ENCODE assay signal across 19 cellular contexts in the genomic region with DNA sequence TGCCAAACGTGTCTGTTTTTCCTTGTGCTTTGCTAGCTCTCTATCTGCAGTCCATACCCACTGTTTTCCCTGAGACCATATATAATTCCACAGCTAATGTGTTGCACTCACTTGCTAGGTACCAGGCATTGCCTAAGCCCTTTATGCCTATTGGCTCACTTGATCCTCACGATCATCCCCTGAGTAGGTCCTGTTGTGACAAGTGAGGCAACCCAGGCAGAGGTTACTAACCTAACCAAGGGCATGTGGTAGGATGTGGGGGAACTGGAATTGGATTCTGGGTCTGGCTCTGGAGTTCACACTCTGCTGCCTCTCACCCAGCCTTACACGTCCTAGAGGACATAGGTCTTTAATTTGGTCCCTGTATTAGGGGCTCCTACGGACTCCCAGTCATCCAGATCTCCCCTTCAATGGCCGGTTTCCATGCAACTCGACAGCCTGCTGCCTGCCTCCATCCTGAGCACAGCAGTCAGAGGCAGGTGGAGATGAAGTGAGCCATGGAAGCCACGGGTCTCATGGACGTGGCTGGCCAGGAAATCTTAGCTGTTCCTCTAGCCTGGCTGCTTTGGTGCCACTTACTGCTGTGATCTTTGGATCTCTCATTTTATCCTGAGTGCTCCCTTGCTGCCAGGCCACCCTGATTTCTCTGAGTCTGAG. TPM values are rescaled to one million over a fixed set of nuclear protein-coding genes. Genes with fewer than 3 reads are reported as not detected.
DNase-seq lines count a peak whose midpoint lies in the region; ATAC-seq, FAIRE-seq and TF ChIP-seq lines count a peak whose summit lies in the region.
"Had no signal": no experiment of that assay in that cellular context is flagged by ENCODE, and none has a peak within 500 bp of the region (broad histone marks: within the 10 kb centered on the region; RNA-seq: fewer than 3 reads in every experiment).

No MANE protein-coding gene starts in this region.

- ATAC-seq in A549: no peak
- no peak for ATAC-seq in RWPE2 (ENCODE audit: low read depth)
- ATAC-seq in esophagus mucosa: peak; percentile 15
- ATAC-seq in activated naive CD8-positive, alpha-beta T cell treated with anti-CD3 and anti-CD28 coated beads, Interleukin-2, amount 50 U/mL, for 24 hours: no peak
- ATAC-seq: T-cell had no signal

- no peak overlapping the region for H2AFZ ChIP-seq in neural progenitor cell (replicated peaks)
- no peak overlapping the region for H2AFZ ChIP-seq in MM.1S (ENCODE audit: low read length)

- H3K9me2 ChIP-seq in MM.1S (replicated peaks; ENCODE audit: insufficient read depth, low read length): no peaks in the 10 kb centered on the region

- H3K4me1 ChIP-seq in A549: peaks cover 35% of the 10 kb centered on the region
- peaks cover 39% of the 10 kb centered on the region for H3K4me1 ChIP-seq in RWPE2 (ENCODE audit: insufficient read depth, poor library complexity, severe bottlenecking)
- peaks cover 28% of the 10 kb centered on the region for H3K4me1 ChIP-seq in neural progenitor cell
- H3K4me1 ChIP-seq in MM.1S (ENCODE audit: low read length): no peaks in the 10 kb centered on the region

- peaks cover 44% of the 10 kb centered on the region for H3K4me1 Mint-ChIP-seq in neural progenitor cell
- no peaks in the 10 kb centered on the region for H3K4me1 Mint-ChIP-seq in activated naive CD8-positive, alpha-beta T cell treated with anti-CD3 and anti-CD28 coated beads, Interleukin-2, amount 50 U/mL, for 24 hours
- H3K4me1 Mint-ChIP-seq: T-cell had no signal

- TF ChIP-seq EP300 in A549 (IDR thresholded peaks at IDR 0.05): no peak

- peak overlapping the region; percentile 62 to 87 for H3K27ac ChIP-seq in A549
- H3K27ac ChIP-seq in RWPE2 (ENCODE audit: poor library complexity, severe bottlenecking): peak overlapping the region; percentile 87
- H3K27ac ChIP-seq in neural progenitor cell: no peak overlapping the region
- H3K27ac ChIP-seq in MM.1S (ENCODE audit: low read length): no peak overlapping the region
- H3K27ac ChIP-seq: tibial artery had no signal

- no peak for TF ChIP-seq POLR2A in A549 (IDR thresholded peaks at IDR 0.05; ENCODE audit: low read length)

- H3K36me3 ChIP-seq in RWPE2 (ENCODE audit: low read depth) (no peaks in the 10 kb centered on the region), neural progenitor cell (no peaks in the 10 kb centered on the region), MM.1S (replicated peaks; ENCODE audit: insufficient read depth, low read length) (no peaks in the 10 kb centered on the region)
- H3K36me3 ChIP-seq: tibial artery had no signal

- H3K27ac Mint-ChIP-seq in neural progenitor cell: peak overlapping the region; percentile 51
- H3K27ac Mint-ChIP-seq in activated naive CD8-positive, alpha-beta T cell treated with anti-CD3 and anti-CD28 coated beads, Interleukin-2, amount 50 U/mL, for 24 hours: no peak overlapping the region
- H3K27ac Mint-ChIP-seq: T-cell had no signal

- no peak overlapping the region for H3K9ac ChIP-seq in neural progenitor cell
- H3K9ac ChIP-seq in MM.1S (ENCODE audit: low read length): no peak overlapping the region

- H3K36me3 Mint-ChIP-seq in neural progenitor cell: no peaks in the 10 kb centered on the region
- H3K36me3 Mint-ChIP-seq in activated naive CD8-positive, alpha-beta T cell treated with anti-CD3 and anti-CD28 coated beads, Interleukin-2, amount 50 U/mL, for 24 hours (ENCODE audit: low read depth): no peaks in the 10 kb centered on the region
- H3K36me3 Mint-ChIP-seq: T-cell had no signal

- H3K27me3 ChIP-seq in RWPE2 (ENCODE audit: insufficient read depth, poor library complexity, severe bottlenecking) (no peaks in the 10 kb centered on the region), neural progenitor cell (no peaks in the 10 kb centered on the region), MM.1S (replicated peaks; ENCODE audit: insufficient read depth, low read length) (no peaks in the 10 kb centered on the region)
- H3K27me3 ChIP-seq: tibial artery had no signal

- H3K4me3 ChIP-seq in A549: no peak overlapping the region
- H3K4me3 ChIP-seq in RWPE2 (ENCODE audit: severe bottlenecking): no peak overlapping the region
- no peak overlapping the region for H3K4me3 ChIP-seq in neural progenitor cell
- no peak overlapping the region for H3K4me3 ChIP-seq in MM.1S (ENCODE audit: low read length)
- H3K4me3 ChIP-seq: tibial artery had no signal

- H3K4me3 Mint-ChIP-seq in neural progenitor cell: no peak overlapping the region
- H3K4me3 Mint-ChIP-seq in activated naive CD8-positive, alpha-beta T cell treated with anti-CD3 and anti-CD28 coated beads, Interleukin-2, amount 50 U/mL, for 24 hours: no peak overlapping the region
- H3K4me3 Mint-ChIP-seq: T-cell, WTC11 had no signal

- H4K20me1 ChIP-seq in neural progenitor cell (ENCODE audit: low read depth) (no peaks in the 10 kb centered on the region), MM.1S (ENCODE audit: insufficient read depth, low read length) (no peaks in the 10 kb centered on the region)

- WGBS in A549 (ENCODE audit: missing lambda C conversion rate): 93% methylated on average over 8 of the region's 8 CpGs

- 0 out of 3 replicates have a peak overlapping the region, but pooled peaks have one; percentile 62 for H3K4me2 ChIP-seq in A549
- H3K4me2 ChIP-seq in neural progenitor cell: no peak overlapping the region
- no peak overlapping the region for H3K4me2 ChIP-seq in MM.1S (ENCODE audit: low read depth, low read length)

- peaks cover 2% of the 10 kb centered on the region for H3K9me3 Mint-ChIP-seq in neural progenitor cell
- H3K9me3 Mint-ChIP-seq in activated naive CD8-positive, alpha-beta T cell treated with anti-CD3 and anti-CD28 coated beads, Interleukin-2, amount 50 U/mL, for 24 hours: no peaks in the 10 kb centered on the region
- H3K9me3 Mint-ChIP-seq: T-cell, WTC11 had no signal

- TF ChIP-seq CTCF in A549 (IDR thresholded peaks at IDR 0.05) (no peak), RWPE2 (IDR thresholded peaks at IDR 0.05; ENCODE audit: poor library complexity, severe bottlenecking) (no peak), neural progenitor cell (IDR thresholded peaks at IDR 0.05) (no peak), MM.1S (IDR thresholded peaks at IDR 0.05; ENCODE audit: low read length) (no peak)

- POLR2A ChIA-PET in A549 (lab: Yijun Ruan, JAX): no interaction called here

- no peak for DNase-seq in A549 (ENCODE audit: low read depth in 1 of 2, low spot score in 1 of 2)
- no peak for DNase-seq in RWPE2 (ENCODE audit: low spot score)
- no peak for DNase-seq in neural progenitor cell (ENCODE audit: low spot score)
- DNase-seq in activated gamma-delta T cell treated with Interleukin-2 at 50 U/mL for 16 hours: no peak
- no peak for DNase-seq in activated naive CD8-positive, alpha-beta T cell treated with anti-CD3 and anti-CD28 coated beads, Interleukin-2, amount 50 U/mL, for 24 hours
- no peak for DNase-seq in MM.1S
- no peak for DNase-seq in KG1 (lab: John Stamatoyannopoulos, UW)
- DNase-seq: activated naive CD4-positive, alpha-beta T cell; GF-D8; KBM-7; NCI-H1417 treated with DMSO at 0.1 percent for 48 hours; NCI-H2227 treated with DMSO at 0.1 percent for 48 hours; T-cell; tibial artery had no signal

- H3K79me2 ChIP-seq in neural progenitor cell (ENCODE audit: low read depth) (no peaks in the 10 kb centered on the region), MM.1S (ENCODE audit: low read length) (no peaks in the 10 kb centered on the region)

- H3K9me3 ChIP-seq in A549: no peaks in the 10 kb centered on the region
- no peaks in the 10 kb centered on the region for H3K9me3 ChIP-seq in RWPE2 (ENCODE audit: severe bottlenecking)
- H3K9me3 ChIP-seq in neural progenitor cell (ENCODE audit: low read depth): no peaks in the 10 kb centered on the region
- no peaks in the 10 kb centered on the region for H3K9me3 ChIP-seq in MM.1S (replicated peaks; ENCODE audit: insufficient read depth, low read length)
- H3K9me3 ChIP-seq: tibial artery had no signal

- no peak for FAIRE-seq in A549 (lab: Jason Lieb, UNC)
- FAIRE-seq: islet of Langerhans had no signal

- CTCF ChIA-PET in A549 (lab: Yijun Ruan, JAX): interaction anchor here (0.9 to 23.4 kb wide), 10 partner anchors 3 to 1976 kb away, joined by 3 to 475 read pairs (median 6); no protein-coding TSS in a partner anchor

- H3K27me3 Mint-ChIP-seq in neural progenitor cell (ENCODE audit: insufficient read depth, low read depth): peaks cover 2% of the 10 kb centered on the region
- no peaks in the 10 kb centered on the region for H3K27me3 Mint-ChIP-seq in activated naive CD8-positive, alpha-beta T cell treated with anti-CD3 and anti-CD28 coated beads, Interleukin-2, amount 50 U/mL, for 24 hours

- TF ChIP-seq RAD21 in A549 (conservative IDR thresholded peaks at IDR 0.05 in 1 of 2, IDR thresholded peaks at IDR 0.05 in 1 of 2): no peak

- H3F3A ChIP-seq in neural progenitor cell (ENCODE audit: low read depth) (peaks cover 19% of the 10 kb centered on the region), MM.1S (ENCODE audit: insufficient read depth, low read length) (no peaks in the 10 kb centered on the region)

TF ChIP-seq in A549, 52 proteins besides CTCF, POLR2A, EP300 and RAD21 (continues in another document):
- no peak for TF ChIP-seq HEYL (CRISPR knock-in tag; IDR thresholded peaks at IDR 0.05)
- TF ChIP-seq, protein P1, sequence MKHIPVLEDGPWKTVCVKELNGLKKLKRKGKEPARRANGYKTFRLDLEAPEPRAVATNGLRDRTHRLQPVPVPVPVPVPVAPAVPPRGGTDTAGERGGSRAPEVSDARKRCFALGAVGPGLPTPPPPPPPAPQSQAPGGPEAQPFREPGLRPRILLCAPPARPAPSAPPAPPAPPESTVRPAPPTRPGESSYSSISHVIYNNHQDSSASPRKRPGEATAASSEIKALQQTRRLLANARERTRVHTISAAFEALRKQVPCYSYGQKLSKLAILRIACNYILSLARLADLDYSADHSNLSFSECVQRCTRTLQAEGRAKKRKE (CRISPR knock-in tag; IDR thresholded peaks at IDR 0.05; ENCODE audit: low read depth): no peak
- no peak for TF ChIP-seq POLR2AphosphoS2 (conservative IDR thresholded peaks at IDR 0.05; ENCODE audit: low read length)
- no peak for TF ChIP-seq ZC3H11A (IDR thresholded peaks at IDR 0.05)
- TF ChIP-seq SREBF2 (IDR thresholded peaks at IDR 0.05): no peak
- TF ChIP-seq RNF2 (IDR thresholded peaks at IDR 0.05; ENCODE audit: borderline replicate concordance, low read depth): no peak
- TF ChIP-seq FOSB (CRISPR knock-in tag; IDR thresholded peaks at IDR 0.05): no peak

RNA-seq across cellular contexts. Expression of a gene that starts 38.9 kb away (rescaled TPM):
- polyA plus RNA-seq in A549 (2011; rRNA removed) (1.1 and 1.2 TPM in 2 replicates), A549 (2017; fragmentation: RNase III; extraction: RNeasy Plus Mini Kit Qiagen cat#74134 plus additional on column Dnase treatment) (1.8 to 2.6 TPM (median 2.4 TPM) in 3 replicates)
- 0.19 and 0.24 TPM in 2 replicates for polyA plus RNA-seq in A549 (2012; cell fraction: cytosol; rRNA removed)
- 0.06 TPM in 1 of 2 replicates, not detected in the other for polyA plus RNA-seq in A549 (2012; cell fraction: nucleus; rRNA removed)
- 0.37 TPM in 1 of 2 replicates, not detected in the other for polyA minus RNA-seq in A549 (2011; rRNA and poly(A)+ RNA removed)
- total RNA-seq in esophagus mucosa (19.8 TPM), neural progenitor cell (ENCODE audit: low replicate concordance) (0.09 TPM in 1 of 2 replicates, not detected in the other)
- total RNA-seq: OCI-LY7 had no signal
- polyA plus RNA-seq: AG04450 had no signal

Comparison
In these comparisons a context has a peak if more than half of its experiments do, and no peak if none do; other contexts are left out.
1. H3K27ac ChIP-seq: peak in A549 (2 of 2) and RWPE2 (single experiment); none in neural progenitor cell (single experiment) and MM.1S (single experiment).
2. RNA of a gene that starts 38.9 kb away (total RNA-seq): 19.8 TPM in esophagus mucosa (single experiment); 0.09 TPM in neural progenitor cell; every median in the first group is over 10 times any median in the second.